In the genomic region with DNA sequence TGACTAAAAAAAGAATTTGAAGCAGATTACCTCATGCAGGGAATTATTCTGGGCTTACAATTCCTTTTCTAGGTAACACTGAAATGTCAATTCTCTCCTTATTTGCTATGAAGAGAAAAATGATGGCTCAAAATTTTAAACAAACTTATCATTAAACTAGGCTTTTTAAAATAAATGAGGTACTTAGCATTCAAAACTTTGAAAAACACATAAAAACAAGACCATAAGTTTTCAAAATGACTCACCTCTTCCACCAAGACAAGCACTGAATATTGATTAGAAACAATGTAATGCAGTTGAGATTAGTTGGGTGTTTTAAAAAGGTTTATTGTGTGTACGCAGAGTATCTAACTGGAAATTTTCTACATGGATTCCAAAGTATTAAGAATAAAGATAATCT, we compare ENCODE assay signal across 27 cellular contexts.
"Had no signal": no experiment of that assay in that cellular context is flagged by ENCODE, and none has a peak within 500 bp of the region (broad histone marks: within the 10 kb centered on the region; RNA-seq: fewer than 3 reads in every experiment).

No MANE protein-coding gene starts in this region.

- H3K4me1 Mint-ChIP-seq: activated B cell treated with CpG ODN at 0.5 μM for 24 hours had no signal

- H3K27ac Mint-ChIP-seq: activated B cell treated with CpG ODN at 0.5 μM for 24 hours; activated CD4-positive, alpha-beta memory T cell treated with anti-CD3 and anti-CD28 coated beads, Interleukin-2, amount 10 ng/mL, durations not matched to agents 7 days and 5 days; T-helper 17 cell had no signal

- H3K9me3 Mint-ChIP-seq: activated B cell treated with CpG ODN at 0.5 μM for 24 hours; activated CD4-positive, alpha-beta memory T cell treated with anti-CD3 and anti-CD28 coated beads, Interleukin-2, amount 10 ng/mL, durations not matched to agents 7 days and 5 days had no signal

- H3K36me3 ChIP-seq: breast epithelium, colonic mucosa had no signal

- H3K9me3 ChIP-seq: breast epithelium, colonic mucosa, Peyer's patch had no signal

- ATAC-seq: T-helper 17 cell had no signal

- H3K27ac ChIP-seq: breast epithelium, colonic mucosa, Peyer's patch, RWPE1 had no signal

- H3K4me1 ChIP-seq: breast epithelium had no signal

- H3K4me3 Mint-ChIP-seq: activated B cell treated with CpG ODN at 0.5 μM for 24 hours; activated CD4-positive, alpha-beta memory T cell treated with anti-CD3 and anti-CD28 coated beads, Interleukin-2, amount 10 ng/mL, durations not matched to agents 7 days and 5 days; activated naive CD8-positive, alpha-beta T cell treated with anti-CD3 and anti-CD28 coated beads for 36 hours; T-helper 17 cell had no signal

- H3K27me3 ChIP-seq: breast epithelium, colonic mucosa, Peyer's patch had no signal

- DNase-seq: activated B cell treated with CpG ODN at 0.5 μM for 24 hours; activated CD4-positive, alpha-beta memory T cell treated with anti-CD3 and anti-CD28 coated beads, Interleukin-2, amount 10 ng/mL, durations not matched to agents 7 days and 5 days; activated CD4-positive, alpha-beta T cell treated with anti-CD3 and anti-CD28 coated beads, Interleukin-2, amount 50 U/mL, for 1 hour; activated CD8-positive, alpha-beta memory T cell treated with anti-CD3 and anti-CD28 coated beads, Interleukin-2, amount 50 U/mL, for 48 hours; activated effector memory CD4-positive, alpha-beta T cell treated with anti-CD3 and anti-CD28 coated beads, Interleukin-2, amount 50 U/mL, for 16 hours; activated naive CD4-positive, alpha-beta T cell treated with Interleukin-2 at 50 U/mL for 16 hours; activated naive CD8-positive, alpha-beta T cell treated with anti-CD3 and anti-CD28 coated beads for 36 hours; activated T-cell treated with anti-CD3 and anti-CD28 coated beads, Interleukin-2, amount 50 U/mL, for 1 hour; anterior cingulate cortex; caudate nucleus; colonic mucosa; dermis blood vessel endothelial cell; NCI-H1048; NCI-H146; NCI-H2029; NCI-H2107; NCI-H2171 treated with DMSO at 0.1 percent for 48 hours; NCI-H226; NCI-H526; NCI-H82; NK-92 treated with Interleukin-12 subunit alpha and Interleukin-12 subunit beta, amount 100 ng/mL, for 24 hours; Peyer's patch; SHP77; T-helper 17 cell; T1000 had no signal

- H3K27me3 Mint-ChIP-seq: activated B cell treated with CpG ODN at 0.5 μM for 24 hours; activated CD4-positive, alpha-beta memory T cell treated with anti-CD3 and anti-CD28 coated beads, Interleukin-2, amount 10 ng/mL, durations not matched to agents 7 days and 5 days; activated naive CD8-positive, alpha-beta T cell treated with anti-CD3 and anti-CD28 coated beads for 36 hours; T-helper 17 cell had no signal

- H3K4me3 ChIP-seq: breast epithelium, colonic mucosa, Peyer's patch had no signal
